In genomic region chr15:23565395-23566069, GRCh38 we compare ENCODE assay signal across 8 cellular contexts. TPM values are rescaled to one million over a fixed set of nuclear protein-coding genes. Genes with fewer than 3 reads are reported as not detected.
DNase-seq lines count a peak whose midpoint lies in the region; ATAC-seq and TF ChIP-seq lines count a peak whose summit lies in the region.

Gene MKRN3 (plus strand): TSS chr15:23565674. CDS start chr15:23565783, 109 bp downstream.

- no peak within 1 kb of the TSS for H3K9ac ChIP-seq in neural progenitor cell

- H3K4me1 Mint-ChIP-seq in CD8-positive, alpha-beta memory T cell: no peaks in the 10 kb centered on the region
- H3K4me1 Mint-ChIP-seq in neural progenitor cell: peaks cover 51% of the 10 kb centered on the region

- CTCF ChIA-PET in CD8-positive, alpha-beta memory T cell (lab: Charles Lee): no interaction called here

- ATAC-seq in HG03097 (IDR thresholded peaks at IDR 0.05; ENCODE audit: low FRiP score, unreplicated experiment): no peak
- ATAC-seq in HG03520 (IDR thresholded peaks at IDR 0.05; ENCODE audit: unreplicated experiment): no peak
- no peak for ATAC-seq in HG03039 (IDR thresholded peaks at IDR 0.05; ENCODE audit: unreplicated experiment)

- H3F3A ChIP-seq in neural progenitor cell (ENCODE audit: low read depth): peaks cover 13% of the 10 kb centered on the region

- no peaks in the 10 kb centered on the region for H3K36me3 Mint-ChIP-seq in CD8-positive, alpha-beta memory T cell
- H3K36me3 Mint-ChIP-seq in neural progenitor cell: peaks cover 6% of the 10 kb centered on the region

- intact Hi-C loops in dorsolateral prefrontal cortex (cut with DNase I): no loop called here

- H3K4me2 ChIP-seq in neural progenitor cell: no peak within 1 kb of the TSS

- peak within 1 kb of the TSS; percentile 84 for H3K27ac ChIP-seq in CD8-positive, alpha-beta memory T cell (ENCODE audit: low read depth, low read length)
- H3K27ac ChIP-seq in dorsolateral prefrontal cortex (peak within 1 kb of the TSS in 57 of 59 donors; percentile 39 to 93 (median 86)), neural progenitor cell (peak within 1 kb of the TSS; percentile 72)

- no peaks in the 10 kb centered on the region for H3K27me3 ChIP-seq in CD8-positive, alpha-beta memory T cell (ENCODE audit: insufficient read depth, low read length, poor library complexity, severe bottlenecking)
- H3K27me3 ChIP-seq in MG63 (peaks cover 2% of the 10 kb centered on the region; the same call in 1 of the 2 replicates), dorsolateral prefrontal cortex (peaks cover 0 to 40% (median 8%) of the 10 kb centered on the region in 45 donors), neural progenitor cell (no peaks in the 10 kb centered on the region)

- peak within 1 kb of the TSS in 7 of 8 donors; percentile 38 to 98 (median 82) for H3K27ac Mint-ChIP-seq in CD8-positive, alpha-beta memory T cell
- H3K27ac Mint-ChIP-seq in neural progenitor cell: peak within 1 kb of the TSS; percentile 84

- H3K9me3 Mint-ChIP-seq in CD8-positive, alpha-beta memory T cell: peaks cover 0 to 8% (median 0%) of the 10 kb centered on the region in 5 donors
- peaks cover 23% of the 10 kb centered on the region for H3K9me3 Mint-ChIP-seq in neural progenitor cell

- H4K20me1 ChIP-seq in neural progenitor cell (ENCODE audit: low read depth): no peaks in the 10 kb centered on the region

- H3K79me2 ChIP-seq in neural progenitor cell (ENCODE audit: low read depth): no peaks in the 10 kb centered on the region

- H3K4me3 ChIP-seq in CD8-positive, alpha-beta memory T cell (ENCODE audit: low read length): peak within 1 kb of the TSS; percentile 56
- H3K4me3 ChIP-seq in MG63: peak within 1 kb of the TSS; percentile 91
- H3K4me3 ChIP-seq in dorsolateral prefrontal cortex: peak within 1 kb of the TSS; percentile 11 to 76 (median 59)
- no peak within 1 kb of the TSS for H3K4me3 ChIP-seq in neural progenitor cell

- no peak within 1 kb of the TSS for H2AFZ ChIP-seq in neural progenitor cell (replicated peaks)

- peaks cover 2 to 7% of the 10 kb centered on the region in 2 donors for H3K27me3 Mint-ChIP-seq in CD8-positive, alpha-beta memory T cell
- H3K27me3 Mint-ChIP-seq in neural progenitor cell (ENCODE audit: insufficient read depth, low read depth): peaks cover 4% of the 10 kb centered on the region

- H3K4me1 ChIP-seq in CD8-positive, alpha-beta memory T cell (ENCODE audit: insufficient read depth, low read length): no peaks in the 10 kb centered on the region
- H3K4me1 ChIP-seq in neural progenitor cell: peaks cover 19% of the 10 kb centered on the region

- POLR2A ChIA-PET in CD8-positive, alpha-beta memory T cell (lab: Charles Lee): no interaction called here

- TF ChIP-seq CTCF in dorsolateral prefrontal cortex (IDR thresholded peaks at IDR 0.05 in 54 of 56, conservative IDR thresholded peaks at IDR 0.05 in 2 of 56; ENCODE audit: low read depth in 1 of 56, partially characterized antibody in 56 of 56) (peak in 1 of 56 donors; percentile 16), neural progenitor cell (IDR thresholded peaks at IDR 0.05) (no peak)

- peak; percentile 17 to 64 (median 37) for DNase-seq in CD8-positive, alpha-beta memory T cell
- peak; percentile 70 for DNase-seq in MG63
- peak; percentile 71 for DNase-seq in UCSD-AML1 (lab: John Stamatoyannopoulos, UW; ENCODE audit: unreplicated experiment)
- peak in 8 of 10 donors; percentile 7 to 60 (median 52) for DNase-seq in dorsolateral prefrontal cortex
- peak; percentile 53 for DNase-seq in neural progenitor cell (ENCODE audit: low spot score)

- H3K36me3 ChIP-seq in CD8-positive, alpha-beta memory T cell (ENCODE audit: insufficient read depth, low read length): no peaks in the 10 kb centered on the region
- H3K36me3 ChIP-seq in MG63 (peaks cover 2% of the 10 kb centered on the region; the same call in 1 of the 2 replicates), neural progenitor cell (no peaks in the 10 kb centered on the region)

- H3K4me3 Mint-ChIP-seq in CD8-positive, alpha-beta memory T cell: peak within 1 kb of the TSS; percentile 74 to 90 (median 81)
- H3K4me3 Mint-ChIP-seq in neural progenitor cell: peak within 1 kb of the TSS; percentile 80

- H3K9me3 ChIP-seq in CD8-positive, alpha-beta memory T cell (ENCODE audit: low read length): no peaks in the 10 kb centered on the region
- H3K9me3 ChIP-seq in MG63 (no peaks in the 10 kb centered on the region), neural progenitor cell (ENCODE audit: low read depth) (peaks cover 13% of the 10 kb centered on the region)

RNA-seq across cellular contexts. Expression of gene MKRN3, which starts in this region (rescaled TPM):
- 1 to 10 TPM in 1 of 2 experiments, under 1 TPM in 1; 0.98 to 1.1 TPM for total RNA-seq in CD8-positive, alpha-beta memory T cell
- polyA plus RNA-seq in CD8-positive, alpha-beta memory T cell: 3.0 TPM
- total RNA-seq in MG63 (2014; rRNA removed; shearing (Covaris generic); ENCODE audit: low replicate concordance): 4.8 and 12.4 TPM in 2 replicates
- total RNA-seq in dorsolateral prefrontal cortex (10 to 100 TPM in 37 of 120 experiments, 1 to 10 TPM in 83; 2.9 to 26.5 (median 8.2) TPM), neural progenitor cell (ENCODE audit: low replicate concordance) (0.37 TPM in 1 of 2 replicates, not detected in the other)

Comparison
In these comparisons a context has a peak if more than half of its experiments do, and no peak if none do; other contexts are left out.
1. Peak in DNase-seq and H3K27ac ChIP-seq in neural progenitor cell; RNA of the gene not detected or under 1 TPM.